ENCODE assay signal across 8 cellular contexts in genomic region chr20:17611540-17612286, GRCh38. TPM values are rescaled to one million over a fixed set of nuclear protein-coding genes. Genes with fewer than 3 reads are reported as not detected.
DNase-seq lines count a peak whose midpoint lies in the region; ATAC-seq lines count a peak whose summit lies in the region.

No MANE protein-coding gene starts in this region.

- CTCF ChIA-PET in activated CD4-positive, alpha-beta T cell treated with anti-CD3 and anti-CD28 coated beads, Interleukin-2, amount 10 ng/mL, durations not matched to agents 7 days and 5 days (lab: Charles Lee): interaction anchor here (1.1 to 2.0 kb wide), 4 partner anchors 18 to 107 kb away, joined by 3 to 7 read pairs (median 4); no protein-coding TSS in a partner anchor

- no peak overlapping the region for H3K4me3 ChIP-seq in urinary bladder (ENCODE audit: low read depth, low read length)

- ATAC-seq in left lobe of liver (peak; percentile 40), GM19023 (IDR thresholded peaks at IDR 0.05; ENCODE audit: unreplicated experiment) (no peak)

- POLR2A ChIA-PET in activated CD4-positive, alpha-beta T cell treated with anti-CD3 and anti-CD28 coated beads, Interleukin-2, amount 10 ng/mL, durations not matched to agents 7 days and 5 days (lab: Charles Lee): no interaction called here

- H3K27ac ChIP-seq in urinary bladder (ENCODE audit: low read depth): peak overlapping the region; percentile 4

- peak overlapping the region; percentile 96 for H3K27ac Mint-ChIP-seq in activated CD4-positive, alpha-beta T cell treated with anti-CD3 and anti-CD28 coated beads, Interleukin-2, amount 10 ng/mL, durations not matched to agents 7 days and 5 days

- peak overlapping the region; percentile 62 for H3K4me3 Mint-ChIP-seq in activated CD4-positive, alpha-beta T cell treated with anti-CD3 and anti-CD28 coated beads, Interleukin-2, amount 10 ng/mL, durations not matched to agents 7 days and 5 days

- H3K4me1 ChIP-seq in urinary bladder (ENCODE audit: insufficient read depth): peaks cover 4% of the 10 kb centered on the region

- H3K36me3 Mint-ChIP-seq in activated CD4-positive, alpha-beta T cell treated with anti-CD3 and anti-CD28 coated beads, Interleukin-2, amount 10 ng/mL, durations not matched to agents 7 days and 5 days (ENCODE audit: low read depth): peaks cover 21% of the 10 kb centered on the region

- peaks cover 42% of the 10 kb centered on the region for H3K4me1 Mint-ChIP-seq in activated CD4-positive, alpha-beta T cell treated with anti-CD3 and anti-CD28 coated beads, Interleukin-2, amount 10 ng/mL, durations not matched to agents 7 days and 5 days

- no peaks in the 10 kb centered on the region for H3K9me3 Mint-ChIP-seq in activated CD4-positive, alpha-beta T cell treated with anti-CD3 and anti-CD28 coated beads, Interleukin-2, amount 10 ng/mL, durations not matched to agents 7 days and 5 days

- peak; percentile 22 for DNase-seq in activated CD4-positive, alpha-beta T cell treated with anti-CD3 and anti-CD28 coated beads, Interleukin-2, amount 10 ng/mL, durations not matched to agents 7 days and 5 days
- no peak for DNase-seq in activated CD4-positive, alpha-beta T cell treated with anti-CD3 and anti-CD28 coated beads, Interleukin-2, amount 50 U/mL, for 4 hours
- DNase-seq in amniotic epithelial cell (ENCODE audit: low read depth) (peak; percentile 42), left lobe of liver (ENCODE audit: low spot score) (peak; percentile 50), NCI-H345 (lab: John Stamatoyannopoulos, UW) (no peak)
- no peak for DNase-seq in stimulated activated CD4-positive, alpha-beta T cell treated with anti-CD3 and anti-CD28 coated beads, Interleukin-15, amount 100 ng/mL, for 24 hours

- H3K36me3 ChIP-seq in urinary bladder (ENCODE audit: insufficient read depth): no peaks in the 10 kb centered on the region

- WGBS in urinary bladder: 58% methylated on average over 26 of the region's 26 CpGs

- H3K27me3 Mint-ChIP-seq in activated CD4-positive, alpha-beta T cell treated with anti-CD3 and anti-CD28 coated beads, Interleukin-2, amount 10 ng/mL, durations not matched to agents 7 days and 5 days: no peaks in the 10 kb centered on the region

RNA-seq across cellular contexts. Expression of gene DSTN, which starts 41.8 kb away (rescaled TPM):
- 10 to 100 TPM; 77.4 to 83.3 TPM for total RNA-seq in activated CD4-positive, alpha-beta T cell treated with anti-CD3 and anti-CD28 coated beads, Interleukin-2, amount 10 ng/mL, durations not matched to agents 7 days and 5 days
- total RNA-seq in left lobe of liver: 96.2 TPM
- total RNA-seq in urinary bladder: 589 TPM
- 2,115 TPM for polyA plus RNA-seq in urinary bladder

Comparison
In these comparisons a context has a peak if more than half of its experiments do, and no peak if none do; other contexts are left out.
1. DNase-seq: peak in activated CD4-positive, alpha-beta T cell treated with anti-CD3 and anti-CD28 coated beads, Interleukin-2, amount 10 ng/mL, durations not matched to agents 7 days and 5 days (single experiment), amniotic epithelial cell (single experiment) and left lobe of liver (single experiment); none in activated CD4-positive, alpha-beta T cell treated with anti-CD3 and anti-CD28 coated beads, Interleukin-2, amount 50 U/mL, for 4 hours (0 of 2), NCI-H345 (single experiment) and stimulated activated CD4-positive, alpha-beta T cell treated with anti-CD3 and anti-CD28 coated beads, Interleukin-15, amount 100 ng/mL, for 24 hours (single experiment).